In genomic region chr16:24685539-24686432, GRCh38 we compare ENCODE assay signal across 1 cellular context.
TF ChIP-seq lines count a peak whose summit lies in the region.

No MANE protein-coding gene starts in this region.

TF ChIP-seq in HepG2, 621 proteins besides CTCF, POLR2A, EP300 and RAD21 (continued from another document and continues in another):
- no peak for TF ChIP-seq ZNF281 (CRISPR knock-in tag; IDR thresholded peaks at IDR 0.05; ENCODE audit: borderline replicate concordance)
- TF ChIP-seq ZNF350 (CRISPR knock-in tag; IDR thresholded peaks at IDR 0.05; ENCODE audit: borderline replicate concordance, low read depth), result peak; percentile 56; the same call in 1 of the 2 replicates
- no peak for TF ChIP-seq ZNF775 (CRISPR knock-in tag; IDR thresholded peaks at IDR 0.05; ENCODE audit: borderline replicate concordance)
- no peak for TF ChIP-seq ZNF572 (CRISPR knock-in tag; IDR thresholded peaks at IDR 0.05)
- TF ChIP-seq CERS6 (CRISPR knock-in tag; IDR thresholded peaks at IDR 0.05), result no peak
- TF ChIP-seq NR2F2 (IDR thresholded peaks at IDR 0.05; ENCODE audit: borderline replicate concordance, low read depth), result no peak
- no peak for TF ChIP-seq ELF3 (CRISPR knock-in tag; IDR thresholded peaks at IDR 0.05)
- TF ChIP-seq RFX1 (IDR thresholded peaks at IDR 0.05), result peak; percentile 79
- TF ChIP-seq ZNF530 (CRISPR knock-in tag; IDR thresholded peaks at IDR 0.05; ENCODE audit: low read depth), result no peak
- TF ChIP-seq KDM2A (CRISPR knock-in tag; IDR thresholded peaks at IDR 0.05; ENCODE audit: borderline replicate concordance, low read depth), result no peak
- TF ChIP-seq, protein P1, sequence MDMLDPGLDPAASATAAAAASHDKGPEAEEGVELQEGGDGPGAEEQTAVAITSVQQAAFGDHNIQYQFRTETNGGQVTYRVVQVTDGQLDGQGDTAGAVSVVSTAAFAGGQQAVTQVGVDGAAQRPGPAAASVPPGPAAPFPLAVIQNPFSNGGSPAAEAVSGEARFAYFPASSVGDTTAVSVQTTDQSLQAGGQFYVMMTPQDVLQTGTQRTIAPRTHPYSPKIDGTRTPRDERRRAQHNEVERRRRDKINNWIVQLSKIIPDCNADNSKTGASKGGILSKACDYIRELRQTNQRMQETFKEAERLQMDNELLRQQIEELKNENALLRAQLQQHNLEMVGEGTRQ (IDR thresholded peaks at IDR 0.05; ENCODE audit: low read depth, low read length), result no peak
- TF ChIP-seq, protein P1 (CRISPR knock-in tag; IDR thresholded peaks at IDR 0.05; ENCODE audit: borderline replicate concordance), result no peak
- 0 out of 2 replicates have a peak, but pooled peaks have one; percentile 50 for TF ChIP-seq BORCS8-MEF2B (CRISPR knock-in tag; IDR thresholded peaks at IDR 0.05)
- TF ChIP-seq ZNF282 (IDR thresholded peaks at IDR 0.05; ENCODE audit: partially characterized antibody), result no peak
- TF ChIP-seq MXD1 (CRISPR knock-in tag; IDR thresholded peaks at IDR 0.05), result no peak
- no peak for TF ChIP-seq ZNF318 (CRISPR knock-in tag; IDR thresholded peaks at IDR 0.05)
- no peak for TF ChIP-seq ZNF3 (CRISPR knock-in tag; IDR thresholded peaks at IDR 0.05)
- TF ChIP-seq ZNF781 (CRISPR knock-in tag; IDR thresholded peaks at IDR 0.05; ENCODE audit: borderline replicate concordance, not compliant biosample characterization), result no peak
- no peak for TF ChIP-seq ZFP1 (CRISPR knock-in tag; IDR thresholded peaks at IDR 0.05)
- TF ChIP-seq, protein P2, sequence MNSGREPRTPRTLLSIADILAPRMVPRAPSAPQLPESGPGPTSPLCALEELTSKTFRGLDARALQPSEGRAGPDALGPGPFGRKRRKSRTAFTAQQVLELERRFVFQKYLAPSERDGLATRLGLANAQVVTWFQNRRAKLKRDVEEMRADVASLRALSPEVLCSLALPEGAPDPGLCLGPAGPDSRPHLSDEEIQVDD (CRISPR knock-in tag; IDR thresholded peaks at IDR 0.05; ENCODE audit: borderline replicate concordance), result no peak
- no peak for TF ChIP-seq REST (IDR thresholded peaks at IDR 0.05; ENCODE audit: borderline replicate concordance in 1 of 2, low read depth in 1 of 2, low read length in 2 of 2)
- no peak for TF ChIP-seq ZNF703 (CRISPR knock-in tag; IDR thresholded peaks at IDR 0.05; ENCODE audit: borderline replicate concordance)
- TF ChIP-seq NONO (IDR thresholded peaks at IDR 0.05), result no peak
- no peak for TF ChIP-seq NONO (CRISPR knock-in tag; conservative IDR thresholded peaks at IDR 0.05)
- TF ChIP-seq, protein P3, sequence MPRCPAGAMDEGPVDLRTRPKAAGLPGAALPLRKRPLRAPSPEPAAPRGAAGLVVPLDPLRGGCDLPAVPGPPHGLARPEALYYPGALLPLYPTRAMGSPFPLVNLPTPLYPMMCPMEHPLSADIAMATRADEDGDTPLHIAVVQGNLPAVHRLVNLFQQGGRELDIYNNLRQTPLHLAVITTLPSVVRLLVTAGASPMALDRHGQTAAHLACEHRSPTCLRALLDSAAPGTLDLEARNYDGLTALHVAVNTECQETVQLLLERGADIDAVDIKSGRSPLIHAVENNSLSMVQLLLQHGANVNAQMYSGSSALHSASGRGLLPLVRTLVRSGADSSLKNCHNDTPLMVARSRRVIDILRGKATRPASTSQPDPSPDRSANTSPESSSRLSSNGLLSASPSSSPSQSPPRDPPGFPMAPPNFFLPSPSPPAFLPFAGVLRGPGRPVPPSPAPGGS (CRISPR knock-in tag; IDR thresholded peaks at IDR 0.05), result 0 out of 2 replicates have a peak, but pooled peaks have one; percentile 73
- no peak for TF ChIP-seq MXD4 (CRISPR knock-in tag; IDR thresholded peaks at IDR 0.05)
